In the genomic region with DNA sequence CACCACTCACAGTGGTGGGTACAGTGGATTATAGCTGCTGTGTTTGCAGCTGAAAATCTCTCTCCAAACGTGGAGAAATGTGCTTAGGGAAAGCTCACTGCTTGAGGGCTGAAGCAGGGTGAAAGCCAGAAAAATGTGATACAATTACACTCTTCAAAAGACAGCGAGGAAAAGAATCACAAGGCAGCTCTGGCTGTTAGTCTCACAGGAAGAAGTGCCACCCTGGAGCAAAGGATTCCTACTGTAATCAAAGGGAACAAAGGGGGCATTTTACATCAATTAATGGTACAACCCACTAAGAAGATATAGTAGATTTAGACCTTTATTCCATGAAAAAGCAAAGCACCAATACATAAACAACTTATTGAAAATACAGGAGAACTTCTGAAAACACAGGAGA, we compare ENCODE assay signal across 21 cellular contexts. TPM values are rescaled to one million over a fixed set of nuclear protein-coding genes. Genes with fewer than 3 reads are reported as not detected.
DNase-seq lines count a peak whose midpoint lies in the region; ATAC-seq and TF ChIP-seq lines count a peak whose summit lies in the region.
"Had no signal": no experiment of that assay in that cellular context is flagged by ENCODE, and none has a peak within 500 bp of the region (broad histone marks: within the 10 kb centered on the region; RNA-seq: fewer than 3 reads in every experiment).

No MANE protein-coding gene starts in this region.

- CTCF ChIA-PET in WTC11 (lab: Charles Lee): no interaction called here

- ATAC-seq in WTC11 (no peak), HG02642 (IDR thresholded peaks at IDR 0.05; ENCODE audit: poor library complexity, unreplicated experiment) (no peak)
- ATAC-seq: A549; CD8-positive, alpha-beta T cell; GM12878 had no signal

- H3K36me3 Mint-ChIP-seq in WTC11: peaks cover 5% of the 10 kb centered on the region; the same call in 1 of the 2 replicates
- H3K36me3 Mint-ChIP-seq: CD8-positive, alpha-beta T cell had no signal

- TF ChIP-seq CTCF in WTC11 (IDR thresholded peaks at IDR 0.05): no peak

- H3K4me3 Mint-ChIP-seq in WTC11: no peak overlapping the region
- H3K4me3 Mint-ChIP-seq: B cell; CD4-positive, alpha-beta T cell; CD8-positive, alpha-beta T cell had no signal

- H3K9me3 Mint-ChIP-seq in WTC11: peaks cover 26% of the 10 kb centered on the region

- DNase-seq in COLO829 (ENCODE audit: low spot score): peak; percentile 25
- DNase-seq in epidermal melanocyte (ENCODE audit: insufficient read length, low spot score): peak; percentile 53
- peak; percentile 92 for DNase-seq in foreskin melanocyte
- no peak for DNase-seq in WTC11 (ENCODE audit: low spot score)
- DNase-seq in SW 1271 (lab: John Stamatoyannopoulos, UW): no peak
- DNase-seq: AML-193; CD4-positive, alpha-beta T cell; CD8-positive, alpha-beta T cell; COR-L47; DMS 273 treated with DMSO at 0.1 percent for 48 hours; DMS153; DMS53; DMS79; DND-41; EL; GDM1 had no signal

- no peaks in the 10 kb centered on the region for H3K4me1 Mint-ChIP-seq in WTC11
- H3K4me1 Mint-ChIP-seq: B cell had no signal

- POLR2A ChIA-PET in WTC11 (lab: Charles Lee): no interaction called here

- no peaks in the 10 kb centered on the region for H3K27me3 Mint-ChIP-seq in WTC11 (ENCODE audit: low read depth)

- H3K27ac Mint-ChIP-seq in WTC11: no peak overlapping the region
- H3K27ac Mint-ChIP-seq: B cell; CD4-positive, alpha-beta T cell; CD8-positive, alpha-beta T cell had no signal

TF ChIP-seq in WTC11, 78 proteins besides CTCF, POLR2A, EP300 and RAD21:
- TF ChIP-seq NR2C2 (CRISPR knock-in tag; IDR thresholded peaks at IDR 0.05): no peak
- no peak for TF ChIP-seq ZNF232 (CRISPR knock-in tag; IDR thresholded peaks at IDR 0.05)
- TF ChIP-seq, protein P1, sequence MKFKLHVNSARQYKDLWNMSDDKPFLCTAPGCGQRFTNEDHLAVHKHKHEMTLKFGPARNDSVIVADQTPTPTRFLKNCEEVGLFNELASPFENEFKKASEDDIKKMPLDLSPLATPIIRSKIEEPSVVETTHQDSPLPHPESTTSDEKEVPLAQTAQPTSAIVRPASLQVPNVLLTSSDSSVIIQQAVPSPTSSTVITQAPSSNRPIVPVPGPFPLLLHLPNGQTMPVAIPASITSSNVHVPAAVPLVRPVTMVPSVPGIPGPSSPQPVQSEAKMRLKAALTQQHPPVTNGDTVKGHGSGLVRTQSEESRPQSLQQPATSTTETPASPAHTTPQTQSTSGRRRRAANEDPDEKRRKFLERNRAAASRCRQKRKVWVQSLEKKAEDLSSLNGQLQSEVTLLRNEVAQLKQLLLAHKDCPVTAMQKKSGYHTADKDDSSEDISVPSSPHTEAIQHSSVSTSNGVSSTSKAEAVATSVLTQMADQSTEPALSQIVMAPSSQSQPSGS (CRISPR knock-in tag; IDR thresholded peaks at IDR 0.05; ENCODE audit: borderline replicate concordance, low read depth): no peak
- TF ChIP-seq HMGA2 (CRISPR knock-in tag; IDR thresholded peaks at IDR 0.05): no peak
- TF ChIP-seq ETV6 (CRISPR knock-in tag; IDR thresholded peaks at IDR 0.05): no peak
- no peak for TF ChIP-seq FOXP1 (CRISPR knock-in tag; IDR thresholded peaks at IDR 0.05; ENCODE audit: borderline replicate concordance)
- TF ChIP-seq RORB (CRISPR knock-in tag; IDR thresholded peaks at IDR 0.05): no peak
- TF ChIP-seq, protein P2, sequence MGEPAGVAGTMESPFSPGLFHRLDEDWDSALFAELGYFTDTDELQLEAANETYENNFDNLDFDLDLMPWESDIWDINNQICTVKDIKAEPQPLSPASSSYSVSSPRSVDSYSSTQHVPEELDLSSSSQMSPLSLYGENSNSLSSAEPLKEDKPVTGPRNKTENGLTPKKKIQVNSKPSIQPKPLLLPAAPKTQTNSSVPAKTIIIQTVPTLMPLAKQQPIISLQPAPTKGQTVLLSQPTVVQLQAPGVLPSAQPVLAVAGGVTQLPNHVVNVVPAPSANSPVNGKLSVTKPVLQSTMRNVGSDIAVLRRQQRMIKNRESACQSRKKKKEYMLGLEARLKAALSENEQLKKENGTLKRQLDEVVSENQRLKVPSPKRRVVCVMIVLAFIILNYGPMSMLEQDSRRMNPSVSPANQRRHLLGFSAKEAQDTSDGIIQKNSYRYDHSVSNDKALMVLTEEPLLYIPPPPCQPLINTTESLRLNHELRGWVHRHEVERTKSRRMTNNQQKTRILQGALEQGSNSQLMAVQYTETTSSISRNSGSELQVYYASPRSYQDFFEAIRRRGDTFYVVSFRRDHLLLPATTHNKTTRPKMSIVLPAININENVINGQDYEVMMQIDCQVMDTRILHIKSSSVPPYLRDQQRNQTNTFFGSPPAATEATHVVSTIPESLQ (CRISPR knock-in tag; IDR thresholded peaks at IDR 0.05): no peak
- TF ChIP-seq GTF2I (CRISPR knock-in tag; conservative IDR thresholded peaks at IDR 0.05): no peak
- no peak for TF ChIP-seq SOX15 (CRISPR knock-in tag; IDR thresholded peaks at IDR 0.05)
- TF ChIP-seq ZNF263 (CRISPR knock-in tag; IDR thresholded peaks at IDR 0.05; ENCODE audit: low read depth): no peak
- TF ChIP-seq NFATC4 (CRISPR knock-in tag; IDR thresholded peaks at IDR 0.05): no peak
- TF ChIP-seq GABPB1 (CRISPR knock-in tag; IDR thresholded peaks at IDR 0.05): no peak
- TF ChIP-seq, protein P3, sequence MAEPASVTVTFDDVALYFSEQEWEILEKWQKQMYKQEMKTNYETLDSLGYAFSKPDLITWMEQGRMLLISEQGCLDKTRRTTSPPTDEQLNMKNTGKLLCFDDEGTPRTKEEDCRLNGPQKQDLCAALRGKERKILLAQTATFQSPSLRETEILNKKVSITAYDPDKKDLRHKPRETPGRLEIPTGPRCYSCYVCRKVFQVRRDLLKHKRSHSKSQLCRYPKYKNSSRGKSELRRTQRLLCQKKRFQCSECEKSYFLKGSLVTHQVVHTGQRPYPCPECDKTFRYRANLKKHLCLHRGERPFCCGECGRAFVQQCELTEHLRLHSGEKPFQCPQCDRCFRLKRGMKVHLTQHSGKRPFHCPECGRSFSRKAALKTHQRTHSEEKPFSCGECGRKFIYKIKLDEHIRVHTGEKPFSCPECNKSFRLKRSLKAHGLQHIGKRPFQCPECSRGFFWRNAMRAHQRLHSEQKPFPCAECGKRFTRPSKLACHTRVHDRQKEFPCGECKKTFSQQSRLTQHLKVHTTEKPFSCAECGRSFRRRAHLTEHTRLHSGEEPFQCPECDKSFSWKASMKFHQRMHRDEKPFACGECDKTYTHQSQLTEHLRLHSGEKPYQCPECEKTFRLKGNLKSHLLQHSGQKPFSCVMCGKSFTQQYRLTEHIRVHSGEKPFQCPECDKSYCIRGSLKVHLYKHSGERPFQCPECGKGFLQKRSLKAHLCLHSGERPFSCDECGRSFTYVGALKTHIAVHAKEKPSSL (CRISPR knock-in tag; conservative IDR thresholded peaks at IDR 0.05): no peak
- no peak for TF ChIP-seq CBFB (CRISPR knock-in tag; IDR thresholded peaks at IDR 0.05; ENCODE audit: low read depth)
- no peak for TF ChIP-seq TEAD4 (CRISPR knock-in tag; IDR thresholded peaks at IDR 0.05)
- TF ChIP-seq, protein P4, sequence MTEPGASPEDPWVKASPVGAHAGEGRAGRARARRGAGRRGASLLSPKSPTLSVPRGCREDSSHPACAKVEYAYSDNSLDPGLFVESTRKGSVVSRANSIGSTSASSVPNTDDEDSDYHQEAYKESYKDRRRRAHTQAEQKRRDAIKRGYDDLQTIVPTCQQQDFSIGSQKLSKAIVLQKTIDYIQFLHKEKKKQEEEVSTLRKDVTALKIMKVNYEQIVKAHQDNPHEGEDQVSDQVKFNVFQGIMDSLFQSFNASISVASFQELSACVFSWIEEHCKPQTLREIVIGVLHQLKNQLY (CRISPR knock-in tag; IDR thresholded peaks at IDR 0.05): no peak
- TF ChIP-seq, protein P5, sequence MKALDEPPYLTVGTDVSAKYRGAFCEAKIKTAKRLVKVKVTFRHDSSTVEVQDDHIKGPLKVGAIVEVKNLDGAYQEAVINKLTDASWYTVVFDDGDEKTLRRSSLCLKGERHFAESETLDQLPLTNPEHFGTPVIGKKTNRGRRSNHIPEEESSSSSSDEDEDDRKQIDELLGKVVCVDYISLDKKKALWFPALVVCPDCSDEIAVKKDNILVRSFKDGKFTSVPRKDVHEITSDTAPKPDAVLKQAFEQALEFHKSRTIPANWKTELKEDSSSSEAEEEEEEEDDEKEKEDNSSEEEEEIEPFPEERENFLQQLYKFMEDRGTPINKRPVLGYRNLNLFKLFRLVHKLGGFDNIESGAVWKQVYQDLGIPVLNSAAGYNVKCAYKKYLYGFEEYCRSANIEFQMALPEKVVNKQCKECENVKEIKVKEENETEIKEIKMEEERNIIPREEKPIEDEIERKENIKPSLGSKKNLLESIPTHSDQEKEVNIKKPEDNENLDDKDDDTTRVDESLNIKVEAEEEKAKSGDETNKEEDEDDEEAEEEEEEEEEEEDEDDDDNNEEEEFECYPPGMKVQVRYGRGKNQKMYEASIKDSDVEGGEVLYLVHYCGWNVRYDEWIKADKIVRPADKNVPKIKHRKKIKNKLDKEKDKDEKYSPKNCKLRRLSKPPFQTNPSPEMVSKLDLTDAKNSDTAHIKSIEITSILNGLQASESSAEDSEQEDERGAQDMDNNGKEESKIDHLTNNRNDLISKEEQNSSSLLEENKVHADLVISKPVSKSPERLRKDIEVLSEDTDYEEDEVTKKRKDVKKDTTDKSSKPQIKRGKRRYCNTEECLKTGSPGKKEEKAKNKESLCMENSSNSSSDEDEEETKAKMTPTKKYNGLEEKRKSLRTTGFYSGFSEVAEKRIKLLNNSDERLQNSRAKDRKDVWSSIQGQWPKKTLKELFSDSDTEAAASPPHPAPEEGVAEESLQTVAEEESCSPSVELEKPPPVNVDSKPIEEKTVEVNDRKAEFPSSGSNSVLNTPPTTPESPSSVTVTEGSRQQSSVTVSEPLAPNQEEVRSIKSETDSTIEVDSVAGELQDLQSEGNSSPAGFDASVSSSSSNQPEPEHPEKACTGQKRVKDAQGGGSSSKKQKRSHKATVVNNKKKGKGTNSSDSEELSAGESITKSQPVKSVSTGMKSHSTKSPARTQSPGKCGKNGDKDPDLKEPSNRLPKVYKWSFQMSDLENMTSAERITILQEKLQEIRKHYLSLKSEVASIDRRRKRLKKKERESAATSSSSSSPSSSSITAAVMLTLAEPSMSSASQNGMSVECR (CRISPR knock-in tag; IDR thresholded peaks at IDR 0.05; ENCODE audit: borderline replicate concordance): no peak

RNA-seq across cellular contexts. Expression of a gene that starts 48.1 kb away (rescaled TPM):
- total RNA-seq in WTC11 (2021): 0.35 to 0.48 TPM (median 0.44 TPM) in 3 replicates
- total RNA-seq: B cell; CD4-positive, alpha-beta T cell; CD8-positive, alpha-beta T cell; G401; GM12878 had no signal

Comparison
In these comparisons a context has a peak if more than half of its experiments do, and no peak if none do; other contexts are left out.
1. DNase-seq: peak in COLO829 (single experiment), epidermal melanocyte (single experiment) and foreskin melanocyte (single experiment); none in WTC11 (single experiment) and SW 1271 (0 of 2).